In the genomic region with DNA sequence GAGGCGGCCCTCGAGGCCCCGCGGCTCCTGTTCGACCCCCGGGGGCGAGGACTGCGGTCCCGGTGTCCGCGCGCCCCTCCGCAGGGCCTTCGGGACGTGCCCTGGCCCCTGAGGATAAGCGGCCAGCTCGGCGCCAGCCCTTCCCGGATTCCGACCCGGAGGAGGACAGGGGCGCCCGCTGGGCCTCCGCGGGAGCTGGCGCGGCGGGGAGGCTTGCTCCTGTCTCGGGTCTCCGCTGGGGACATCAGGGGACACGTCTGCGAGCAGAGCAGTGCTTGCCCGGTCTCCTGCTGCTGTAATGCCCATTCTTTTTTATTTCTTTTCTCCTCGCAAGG, we compare ENCODE assay signal across 8 cellular contexts. TPM values are rescaled to one million over a fixed set of nuclear protein-coding genes. Genes with fewer than 3 reads are reported as not detected.
DNase-seq lines count a peak whose midpoint lies in the region; ATAC-seq, FAIRE-seq and TF ChIP-seq lines count a peak whose summit lies in the region.

No MANE protein-coding gene starts in this region.

- peak overlapping the region; percentile 65 for H2AFZ ChIP-seq in keratinocyte (ENCODE audit: control insufficient read depth, low read length)

- peak in 2 of 3 donors; percentile 25 to 35 for TF ChIP-seq POLR2A in body of pancreas (IDR thresholded peaks at IDR 0.05)

- CTCF ChIA-PET in AG04449 (lab: Yijun Ruan, JAX), result interaction anchor here (0.7 to 4.4 kb wide), 18 partner anchors 8 to 237 kb away, joined by 3 to 42 read pairs (median 4); no protein-coding TSS in a partner anchor

- POLR2A ChIA-PET in AG04449 (lab: Yijun Ruan, JAX), result interaction anchor here (0.6 kb wide), 1 partner anchor 220 kb away, joined by 3 read pairs; no protein-coding TSS in a partner anchor

- dilution Hi-C loops in keratinocyte (cut with MboI; ENCODE audit: extremely low pct_ligation_motif_present, low sequenced_read_pairs), result no loop called here

- ATAC-seq in GM19023 (IDR thresholded peaks at IDR 0.05; ENCODE audit: unreplicated experiment), result peak; percentile 19
- ATAC-seq in HG03175 (IDR thresholded peaks at IDR 0.05; ENCODE audit: unreplicated experiment), result peak; percentile 15
- ATAC-seq in body of pancreas, result peak; percentile 50

- H3K36me3 ChIP-seq in body of pancreas (replicated peaks in 1 of 2; ENCODE audit: insufficient read depth in 1 of 2, low read depth in 2 of 2) (no peaks in the 10 kb centered on the region), keratinocyte (ENCODE audit: control insufficient read depth in 2 of 2, extremely low read depth in 1 of 2, insufficient read depth in 2 of 2, low read length in 2 of 2) (no peaks in the 10 kb centered on the region)

- in situ Hi-C loops in SK-MEL-5 (cut with HindIII; ENCODE audit: low pct_unique_long_range_greater_than_20kb, low sequenced_read_pairs), result no loop called here

- no peaks in the 10 kb centered on the region for H3K27me3 ChIP-seq in body of pancreas
- no peaks in the 10 kb centered on the region for H3K27me3 ChIP-seq in keratinocyte (ENCODE audit: control insufficient read depth, extremely low read depth, insufficient read depth, low read length)

- H3K9me1 ChIP-seq in keratinocyte (ENCODE audit: control insufficient read depth, extremely low read depth, insufficient read depth, low read length), result no peaks in the 10 kb centered on the region

- no peak for FAIRE-seq in keratinocyte (lab: Jason Lieb, UNC)

- H3K4me1 ChIP-seq in body of pancreas (peaks cover 17% of the 10 kb centered on the region), keratinocyte (ENCODE audit: control insufficient read depth, extremely low read depth, insufficient read depth, low read length) (peaks cover 24% of the 10 kb centered on the region)

- H4K20me1 ChIP-seq in keratinocyte (ENCODE audit: control insufficient read depth, extremely low read depth, insufficient read depth, low read length), result no peaks in the 10 kb centered on the region

- peak overlapping the region; percentile 91 to 98 (median 94) for H3K27ac ChIP-seq in body of pancreas
- H3K27ac ChIP-seq in keratinocyte (ENCODE audit: control insufficient read depth, insufficient read depth, low read length), result peak overlapping the region; percentile 60

- H3K4me2 ChIP-seq in keratinocyte (ENCODE audit: control insufficient read depth, extremely low read depth, insufficient read depth, low read depth, low read length), result peak overlapping the region; percentile 89

- no peaks in the 10 kb centered on the region for H3K79me2 ChIP-seq in keratinocyte (ENCODE audit: control insufficient read depth, insufficient read depth, low read length)

- DNase-seq in AG04449 (ENCODE audit: low read depth, low spot score) (no peak), SK-MEL-5 (ENCODE audit: low read depth, low spot score) (peak; percentile 20), body of pancreas (peak; percentile 54 to 68 (median 60)), keratinocyte (ENCODE audit: low read depth, low spot score) (no peak), midbrain (lab: John Stamatoyannopoulos, UW) (no peak)
- DNase-seq in stimulated activated CD4-positive, alpha-beta T cell treated with anti-CD3 and anti-CD28 coated beads, Interleukin-2, amount 100 ng/mL, for 24 hours, result peak; percentile 42 to 52

- intact Hi-C loops in body of pancreas (cut with DNase I), result no loop called here

- WGBS in body of pancreas, 2 donors, result 0 to 1% methylated on average over 3 to 34 of the region's 34 CpGs

- TF ChIP-seq CTCF in AG04449 (IDR thresholded peaks at IDR 0.05; ENCODE audit: insufficient read depth, low read length, missing control alignments) (peak; percentile 8), body of pancreas (IDR thresholded peaks at IDR 0.05) (peak in 1 of 7 experiments; percentile 0), keratinocyte (optimal IDR thresholded peaks at IDR 0.05 in 1 of 3, IDR thresholded peaks at IDR 0.05 in 1 of 3, conservative IDR thresholded peaks at IDR 0.05 in 1 of 3; ENCODE audit: extremely low read depth in 1 of 3, insufficient read depth in 2 of 3, low read length in 3 of 3) (no peak)

- H3K9me3 ChIP-seq in body of pancreas, result no peaks in the 10 kb centered on the region
- no peaks in the 10 kb centered on the region for H3K9me3 ChIP-seq in keratinocyte (ENCODE audit: control insufficient read depth, low read depth, low read length)

- H3K9ac ChIP-seq in keratinocyte (ENCODE audit: control insufficient read depth, extremely low read depth, insufficient read depth, low read length), result peak overlapping the region; percentile 77

- H3K4me3 ChIP-seq in AG04449 (ENCODE audit: low read depth, low read length) (peak overlapping the region; percentile 70), body of pancreas (peak overlapping the region; percentile 50 to 70), keratinocyte (ENCODE audit: control insufficient read depth in 2 of 3, extremely low read depth in 1 of 3, insufficient read depth in 2 of 3, low read depth in 1 of 3, low read length in 3 of 3) (peak overlapping the region; percentile 49 to 72 (median 68))

RNA-seq across cellular contexts. Expression of a gene that starts 0.8 kb away (rescaled TPM):
- total RNA-seq in SK-MEL-5 (2014; rRNA removed; shearing (Covaris generic)), result 7.7 and 8.2 TPM in 2 replicates
- polyA plus RNA-seq in SK-MEL-5 (2015; cell fraction: cytosol; rRNA removed), result 4.0 and 4.5 TPM in 2 replicates
- polyA plus RNA-seq in SK-MEL-5 (2015; cell fraction: nucleus; rRNA removed), result 4.1 and 6.2 TPM in 2 replicates
- total RNA-seq in body of pancreas, result 1 to 10 TPM; 2.0 to 5.2 TPM
- polyA plus RNA-seq in keratinocyte, result 2.6 to 4.4 TPM (median 3.4 TPM) in 3 replicates
- 1.1 TPM for polyA plus RNA-seq in keratinocyte (2011; ENCODE audit: low read depth)
- polyA plus RNA-seq in keratinocyte (2011; cell fraction: cytosol; rRNA removed), result 1.2 and 2.4 TPM in 2 replicates
- polyA plus RNA-seq in keratinocyte (2011; cell fraction: nucleus; rRNA removed), result 3.5 and 4.5 TPM in 2 replicates
- 3.0 and 4.4 TPM in 2 replicates for polyA plus RNA-seq in keratinocyte (2012; ENCODE audit: low replicate concordance)
- 3.4 to 4.9 TPM (median 3.6 TPM) in 3 replicates for polyA minus RNA-seq in keratinocyte
- 2.9 TPM for polyA minus RNA-seq in keratinocyte (2011; cell fraction: cytosol; rRNA and poly(A)+ RNA removed)
- 3.7 and 6.5 TPM in 2 replicates for polyA minus RNA-seq in keratinocyte (2011; cell fraction: nucleus; rRNA and poly(A)+ RNA removed)

RNA-seq across cellular contexts. Expression of a gene that starts 38.9 kb away (rescaled TPM):
- 184 and 206 TPM in 2 replicates for total RNA-seq in SK-MEL-5 (2014; rRNA removed; shearing (Covaris generic))
- 113 and 135 TPM in 2 replicates for polyA plus RNA-seq in SK-MEL-5 (2015; cell fraction: cytosol; rRNA removed)
- polyA plus RNA-seq in SK-MEL-5 (2015; cell fraction: nucleus; rRNA removed), result 143 and 189 TPM in 2 replicates
- total RNA-seq in body of pancreas, result 10 to 100 TPM; 20.5 to 28.0 TPM
- 54.3 to 111 TPM (median 73.5 TPM) in 3 replicates for polyA plus RNA-seq in keratinocyte
- 839 TPM for polyA plus RNA-seq in keratinocyte (2011; ENCODE audit: low read depth)
- polyA plus RNA-seq in keratinocyte (2011; cell fraction: cytosol; rRNA removed), result 51.0 and 97.3 TPM in 2 replicates
- 87.1 and 138 TPM in 2 replicates for polyA plus RNA-seq in keratinocyte (2011; cell fraction: nucleus; rRNA removed)
- polyA plus RNA-seq in keratinocyte (2012; ENCODE audit: low replicate concordance), result 114 and 211 TPM in 2 replicates
- polyA minus RNA-seq in keratinocyte, result 10.4 to 54.5 TPM (median 18.7 TPM) in 3 replicates
- 44.5 TPM for polyA minus RNA-seq in keratinocyte (2011; cell fraction: cytosol; rRNA and poly(A)+ RNA removed)
- polyA minus RNA-seq in keratinocyte (2011; cell fraction: nucleus; rRNA and poly(A)+ RNA removed), result 44.9 and 83.2 TPM in 2 replicates

Comparison
In these comparisons a context has a peak if more than half of its experiments do, and no peak if none do; other contexts are left out.
1. DNase-seq: peak in SK-MEL-5 (single experiment), body of pancreas (4 of 4) and stimulated activated CD4-positive, alpha-beta T cell treated with anti-CD3 and anti-CD28 coated beads, Interleukin-2, amount 100 ng/mL, for 24 hours (2 of 2); none in AG04449 (single experiment), keratinocyte (single experiment) and midbrain (single experiment).
2. Peak in every context shown above with its lines, with median percentiles within 50 percentile points of each other: H3K4me3 ChIP-seq and ATAC-seq.